ENCODE assay signal across 8 cellular contexts in the genomic region with DNA sequence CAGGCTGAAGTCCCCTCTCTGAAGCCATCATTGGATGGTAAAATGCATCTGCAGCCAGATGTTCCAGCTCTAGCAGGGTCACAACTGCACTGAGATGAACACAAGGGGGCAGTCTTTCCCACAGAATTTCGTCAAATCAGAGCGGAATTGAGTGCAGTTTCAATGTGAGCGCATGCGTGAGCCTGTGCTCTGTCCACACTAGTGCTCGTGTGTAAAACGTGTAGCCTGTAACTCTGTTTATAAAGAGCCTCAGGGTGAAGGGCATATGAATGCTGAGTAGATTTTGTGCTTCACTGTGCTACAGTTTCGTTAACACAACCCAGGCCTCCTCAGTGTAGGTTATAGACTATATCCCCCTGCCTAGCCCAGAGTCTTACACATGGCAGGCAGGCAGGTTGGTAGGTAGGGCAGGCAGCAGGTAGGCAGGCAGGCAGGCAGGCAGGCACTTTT.
DNase-seq lines count a peak whose midpoint lies in the region; ATAC-seq and TF ChIP-seq lines count a peak whose summit lies in the region.

No MANE protein-coding gene starts in this region.

- H3K27me3 ChIP-seq in DOHH2 (ENCODE audit: control insufficient read depth, low read length), result no peaks in the 10 kb centered on the region
- no peaks in the 10 kb centered on the region for H3K27me3 ChIP-seq in Peyer's patch
- no peaks in the 10 kb centered on the region for H3K27me3 ChIP-seq in osteoblast (ENCODE audit: insufficient read depth, low read length)
- no peaks in the 10 kb centered on the region for H3K27me3 ChIP-seq in tibial nerve

- H3K4me1 ChIP-seq in DOHH2 (ENCODE audit: control insufficient read depth, low read length), result peaks cover 4% of the 10 kb centered on the region
- no peaks in the 10 kb centered on the region for H3K4me1 ChIP-seq in Peyer's patch
- no peaks in the 10 kb centered on the region for H3K4me1 ChIP-seq in osteoblast (ENCODE audit: insufficient read depth, low read length)
- H3K4me1 ChIP-seq in tibial nerve, result no peaks in the 10 kb centered on the region

- no peak for TF ChIP-seq EP300 in tibial nerve (IDR thresholded peaks at IDR 0.05)

- H3K4me3 ChIP-seq in DOHH2 (ENCODE audit: low read length), result peak overlapping the region; percentile 51
- no peak overlapping the region for H3K4me3 ChIP-seq in Peyer's patch
- H3K4me3 ChIP-seq in foreskin fibroblast (ENCODE audit: low read depth in 1 of 2, low read length in 2 of 2), result no peak overlapping the region
- H3K4me3 ChIP-seq in osteoblast (ENCODE audit: insufficient read depth, low read length), result no peak overlapping the region
- no peak overlapping the region for H3K4me3 ChIP-seq in tibial nerve

- H3F3A ChIP-seq in DOHH2 (ENCODE audit: control insufficient read depth, insufficient read depth), result no peaks in the 10 kb centered on the region

- H3K9me3 ChIP-seq in DOHH2 (ENCODE audit: control insufficient read depth, insufficient read depth, low read length), result no peaks in the 10 kb centered on the region
- no peaks in the 10 kb centered on the region for H3K9me3 ChIP-seq in Peyer's patch
- H3K9me3 ChIP-seq in osteoblast (ENCODE audit: low read depth, low read length), result no peaks in the 10 kb centered on the region
- no peaks in the 10 kb centered on the region for H3K9me3 ChIP-seq in tibial nerve

- H3K9me2 ChIP-seq in DOHH2 (replicated peaks; ENCODE audit: control insufficient read depth, low read length), result no peaks in the 10 kb centered on the region

- WGBS in tibial nerve, 2 donors, result 3 to 11% methylated on average over 7 of the region's 7 CpGs

- peak; percentile 73 for TF ChIP-seq CTCF in DOHH2 (IDR thresholded peaks at IDR 0.05; ENCODE audit: low read depth, low read length, poor library complexity, severe bottlenecking)
- peak; percentile 47 to 86 (median 76) for TF ChIP-seq CTCF in Peyer's patch (IDR thresholded peaks at IDR 0.05)
- TF ChIP-seq CTCF in foreskin fibroblast (IDR thresholded peaks at IDR 0.05; ENCODE audit: low read depth, low read length), result peak; percentile 77
- peak; percentile 85 for TF ChIP-seq CTCF in osteoblast (IDR thresholded peaks at IDR 0.05; ENCODE audit: extremely low read depth, low read depth, low read length)
- TF ChIP-seq CTCF in tibial nerve (IDR thresholded peaks at IDR 0.05), result peak; percentile 69 to 86 (median 78)

- no peaks in the 10 kb centered on the region for H4K20me1 ChIP-seq in DOHH2 (ENCODE audit: control insufficient read depth, insufficient read depth, low read depth, low read length)
- no peaks in the 10 kb centered on the region for H4K20me1 ChIP-seq in osteoblast (ENCODE audit: insufficient read depth, low read length)

- ATAC-seq in GM21515 (IDR thresholded peaks at IDR 0.05; ENCODE audit: unreplicated experiment), result peak; percentile 97

- no peak for TF ChIP-seq POLR2A in Peyer's patch (IDR thresholded peaks at IDR 0.05)
- no peak for TF ChIP-seq POLR2A in tibial nerve (IDR thresholded peaks at IDR 0.05)

- H3K79me2 ChIP-seq in DOHH2 (ENCODE audit: control insufficient read depth, low read length), result no peaks in the 10 kb centered on the region
- no peaks in the 10 kb centered on the region for H3K79me2 ChIP-seq in osteoblast (ENCODE audit: insufficient read depth, low read length)

- peak overlapping the region; percentile 68 for H3K4me2 ChIP-seq in DOHH2 (ENCODE audit: low read length)
- peak overlapping the region; percentile 76 for H3K4me2 ChIP-seq in osteoblast (ENCODE audit: insufficient read depth, low read length)

- peak overlapping the region; percentile 72 for H2AFZ ChIP-seq in osteoblast (ENCODE audit: low read length)

- H3K27ac ChIP-seq in DOHH2 (ENCODE audit: low read depth, low read length) (no peak overlapping the region), Peyer's patch (no peak overlapping the region), osteoblast (ENCODE audit: low read depth, low read length) (no peak overlapping the region), tibial nerve (no peak overlapping the region)

- no peaks in the 10 kb centered on the region for H3K36me3 ChIP-seq in DOHH2 (ENCODE audit: control insufficient read depth, low read length)
- H3K36me3 ChIP-seq in Peyer's patch, result no peaks in the 10 kb centered on the region
- no peaks in the 10 kb centered on the region for H3K36me3 ChIP-seq in osteoblast (ENCODE audit: insufficient read depth, low read length)
- H3K36me3 ChIP-seq in tibial nerve, result no peaks in the 10 kb centered on the region

- peak in 70 of 76 experiments; percentile 1 to 84 (median 60) for DNase-seq in HUDEP-2 (lab: John Stamatoyannopoulos, UW; ENCODE audit: unreplicated experiment in 76 of 76)
- DNase-seq in Peyer's patch, result peak; percentile 62 to 86 (median 63)
- DNase-seq in activated T-helper 1 cell treated with Interleukin-2 at 50 U/mL for 16 hours (ENCODE audit: low read depth), result peak; percentile 48
- peak; percentile 67 to 91 for DNase-seq in foreskin fibroblast
- DNase-seq in osteoblast (ENCODE audit: insufficient read length, low spot score, missing footprints), result no peak
- peak; percentile 49 to 82 for DNase-seq in tibial nerve (ENCODE audit: low spot score in 2 of 2)
